ENCODE assay signal across 8 cellular contexts in the genomic region with DNA sequence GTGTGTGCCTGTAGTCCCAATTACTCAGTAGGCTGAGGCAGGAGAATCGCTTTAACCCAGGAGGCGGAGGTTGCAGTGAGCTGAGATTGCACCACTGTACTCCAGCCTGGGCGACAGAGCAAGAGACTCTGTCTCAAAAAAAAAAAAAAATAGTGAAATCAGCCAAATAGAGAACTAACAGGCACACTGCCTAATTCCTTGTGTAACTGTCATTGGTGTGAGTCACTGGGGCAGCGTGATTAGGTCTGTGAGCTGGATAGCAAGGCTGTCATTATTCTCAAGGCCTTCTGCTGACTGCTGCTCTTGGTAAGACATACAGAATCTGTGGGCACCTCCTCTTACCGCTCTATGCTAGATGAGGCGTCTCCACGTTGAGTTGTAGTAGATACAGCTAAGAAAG.
A peak's percentile ranks its signal among the peaks of the same experiment; 100 is the strongest.
DNase-seq lines count a peak whose midpoint lies in the region; ATAC-seq and TF ChIP-seq lines count a peak whose summit lies in the region.
"Had no signal": no experiment of that assay in that cellular context is flagged by ENCODE, and none has a peak within 500 bp of the region (broad histone marks: within the 10 kb centered on the region; RNA-seq: fewer than 3 reads in every experiment).

No MANE protein-coding gene starts in this region.

- peak overlapping the region; percentile 65 to 80 (median 76) for H3K27ac ChIP-seq in upper lobe of left lung

- DNase-seq in LoVo (ENCODE audit: low spot score) (peak; percentile 47), astrocyte of the spinal cord (ENCODE audit: low read depth, low spot score) (peak; percentile 86), kidney tubule cell (ENCODE audit: low spot score) (peak; percentile 89), upper lobe of left lung (peak in 1 of 2 donors; percentile 82), NCI-H146 (lab: John Stamatoyannopoulos, UW) (no peak)
- DNase-seq: activated T-cell treated with anti-CD3 and anti-CD28 coated beads, Interleukin-2, amount 50 U/mL, for 72 hours had no signal

- H3K36me3 ChIP-seq in upper lobe of left lung = no peaks in the 10 kb centered on the region

- peak; percentile 71 to 88 for ATAC-seq in upper lobe of left lung (ENCODE audit: low FRiP score in 2 of 2)
- ATAC-seq in HG03460 (IDR thresholded peaks at IDR 0.05; ENCODE audit: unreplicated experiment) = no peak
- no peak for ATAC-seq in GM21786 (IDR thresholded peaks at IDR 0.05; ENCODE audit: unreplicated experiment)
- ATAC-seq: activated T-cell treated with anti-CD3 and anti-CD28 coated beads, Interleukin-2, amount 50 U/mL, for 72 hours had no signal

- peaks cover 51 to 61% (median 57%) of the 10 kb centered on the region in 4 donors for H3K4me1 ChIP-seq in upper lobe of left lung

- 55 to 63% methylated on average over 7 of the region's 7 CpGs for WGBS in upper lobe of left lung, 2 donors

- TF ChIP-seq CTCF in astrocyte of the spinal cord (IDR thresholded peaks at IDR 0.05; ENCODE audit: low read depth, low read length) (no peak), upper lobe of left lung (IDR thresholded peaks at IDR 0.05) (no peak)

- no peaks in the 10 kb centered on the region for H3K9me3 ChIP-seq in upper lobe of left lung

- H3K4me3 ChIP-seq in astrocyte of the spinal cord (ENCODE audit: low read depth, low read length) (no peak overlapping the region), upper lobe of left lung (no peak overlapping the region)

- peak in 1 of 4 donors; percentile 4 for TF ChIP-seq EP300 in upper lobe of left lung (IDR thresholded peaks at IDR 0.05)

- in situ Hi-C loops in astrocyte of the spinal cord (cut with HindIII; ENCODE audit: low sequenced_read_pairs) = no loop called here

- TF ChIP-seq POLR2A in upper lobe of left lung (IDR thresholded peaks at IDR 0.05) = peak in 1 of 4 donors; percentile 44

- H3K27me3 ChIP-seq in upper lobe of left lung = no peaks in the 10 kb centered on the region

Comparison
In these comparisons a context has a peak if more than half of its experiments do, and no peak if none do; other contexts are left out.
1. ATAC-seq: peak in upper lobe of left lung (2 of 2); none in HG03460 (single experiment) and GM21786 (single experiment).